In the genomic region with DNA sequence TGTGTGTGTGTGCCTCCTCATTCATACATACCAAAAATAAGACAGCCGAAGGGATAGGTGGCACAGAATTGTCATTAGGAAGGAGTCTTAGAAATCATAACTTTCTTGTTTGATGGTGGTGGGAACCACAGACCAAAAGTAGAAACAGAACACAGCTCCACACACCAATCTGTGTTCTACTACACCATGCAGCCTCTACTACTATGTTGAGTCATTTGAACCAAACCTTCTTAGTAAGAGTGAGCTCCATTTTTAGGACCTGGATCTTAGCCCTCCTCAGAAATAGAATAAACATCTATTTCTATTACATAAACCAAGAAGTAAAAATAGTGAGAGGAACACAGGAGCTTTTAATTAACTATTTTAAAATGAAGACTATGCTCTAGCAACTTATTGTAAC, we compare ENCODE assay signal across 24 cellular contexts. TPM values are rescaled to one million over a fixed set of nuclear protein-coding genes. Genes with fewer than 3 reads are reported as not detected.
DNase-seq lines count a peak whose midpoint lies in the region; ATAC-seq and TF ChIP-seq lines count a peak whose summit lies in the region.
"Had no signal": no experiment of that assay in that cellular context is flagged by ENCODE, and none has a peak within 500 bp of the region (broad histone marks: within the 10 kb centered on the region; RNA-seq: fewer than 3 reads in every experiment).

No MANE protein-coding gene starts in this region.

- H3K9me3 ChIP-seq in IMR-90 (ENCODE audit: control insufficient read depth, insufficient read depth, low read length) (no peaks in the 10 kb centered on the region), psoas muscle (no peaks in the 10 kb centered on the region), uterus (no peaks in the 10 kb centered on the region)
- H3K9me3 ChIP-seq: BE2C had no signal

- H3K79me1 ChIP-seq in IMR-90 (ENCODE audit: low read depth in 1 of 2, low read length in 2 of 2): no peaks in the 10 kb centered on the region

- H3K14ac ChIP-seq in IMR-90 (replicated peaks; ENCODE audit: low read depth, low read length): no peak overlapping the region

- no peak overlapping the region for H3K4ac ChIP-seq in IMR-90 (ENCODE audit: low read depth, low read length)

- H3K27ac ChIP-seq in IMR-90 (ENCODE audit: insufficient read depth, low read length): no peak overlapping the region
- H3K27ac ChIP-seq in psoas muscle: no peak overlapping the region
- H3K27ac ChIP-seq in uterus: no peak overlapping the region

- no peak overlapping the region for H3K18ac ChIP-seq in IMR-90 (ENCODE audit: low read depth, low read length)

- POLR2A ChIA-PET in IMR-90 (lab: Charles Lee; ENCODE audit: unreplicated experiment): no interaction called here

- no peak overlapping the region for H2AK5ac ChIP-seq in IMR-90 (ENCODE audit: low read depth, low read length)

- intact Hi-C loops in IMR-90 (cut with micrococcal nuclease) (no loop called here), psoas muscle (cut with DNase I) (no loop called here), uterus (cut with DNase I; ENCODE audit: low total_unique reads) (no loop called here)

- H2AFZ ChIP-seq in IMR-90 (replicated peaks; ENCODE audit: low read length, poor library complexity): no peak overlapping the region

- no peak overlapping the region for H4K5ac ChIP-seq in IMR-90 (ENCODE audit: low read depth, low read length)

- H2BK5ac ChIP-seq in IMR-90 (ENCODE audit: low read depth, low read length, poor library complexity, severe bottlenecking): no peak overlapping the region

- H4K91ac ChIP-seq in IMR-90 (ENCODE audit: insufficient read depth, low read depth, low read length): no peak overlapping the region

- no CpG with 5 or more reads among the region's 1 CpG for WGBS in IMR-90 (ENCODE audit: extremely low coverage in 2 of 2, insufficient read length in 1 of 2), 2 experiments
- 76 to 97% (median 82%) methylated on average over 1 of the region's 1 CpG for WGBS in psoas muscle, 3 donors

- H2AK9ac ChIP-seq in IMR-90 (replicated peaks; ENCODE audit: low read depth, low read length, poor library complexity): no peak overlapping the region

- DNase-seq in IMR-90 (peak; percentile 28), psoas muscle (no peak), uterus (no peak), activated gamma-delta T cell (lab: John Stamatoyannopoulos, UW) (no peak)
- DNase-seq: BE2C; C1 segment of cervical spinal cord; CD4-positive, CD25-positive, alpha-beta regulatory T cell; CD8-positive, alpha-beta memory T cell; COR-L47; DMS 273 treated with DMSO at 0.1 percent for 48 hours; DMS53; DND-41; EL; GOT3; H7; HFFc6; Kasumi-1; KG1 had no signal

- CTCF ChIA-PET in IMR-90 (lab: Yijun Ruan, JAX): interaction anchor here (1.2 kb wide), 1 partner anchor 33 kb away, joined by 3 read pairs; a partner anchor contains a TSS

- no peak overlapping the region for H2BK15ac ChIP-seq in IMR-90 (ENCODE audit: low read depth, low read length)

- H4K8ac ChIP-seq in IMR-90 (ENCODE audit: low read depth in 2 of 2, low read length in 2 of 2): no peak overlapping the region

- peak; percentile 66 for ATAC-seq in HG02610 (IDR thresholded peaks at IDR 0.05; ENCODE audit: unreplicated experiment)
- peak; percentile 93 for ATAC-seq in HG02884 (IDR thresholded peaks at IDR 0.05; ENCODE audit: unreplicated experiment)
- peak; percentile 82 for ATAC-seq in IMR-90 (ENCODE audit: low read depth)
- peak in 3 of 4 donors; percentile 40 to 85 (median 47) for ATAC-seq in psoas muscle
- no peak for ATAC-seq in HG03342 (IDR thresholded peaks at IDR 0.05; ENCODE audit: unreplicated experiment)
- ATAC-seq: GM12878, HCT116, HepG2 had no signal

- H4K20me1 ChIP-seq in IMR-90 (ENCODE audit: insufficient read depth, low read length): no peaks in the 10 kb centered on the region

- TF ChIP-seq CTCF in IMR-90 (conservative IDR thresholded peaks at IDR 0.05; ENCODE audit: low read depth, low read length): no peak
- TF ChIP-seq CTCF in psoas muscle (IDR thresholded peaks at IDR 0.05): no peak
- no peak for TF ChIP-seq CTCF in uterus (IDR thresholded peaks at IDR 0.05)

- dilution Hi-C loops in IMR-90 (cut with HindIII; ENCODE audit: low sequenced_read_pairs, unreplicated experiment): no loop called here

- no peak overlapping the region for H3K23ac ChIP-seq in IMR-90 (ENCODE audit: low read depth, low read length)

- TF ChIP-seq RAD21 in IMR-90 (IDR thresholded peaks at IDR 0.05; ENCODE audit: low read length): no peak

- no TSS peak for BruUV-seq in IMR-90 (replicated peaks; lab: Mats Ljungman, UMichigan)

- in situ Hi-C loops in IMR-90 (cut with MboI; ENCODE audit: low sequenced_read_pairs): no loop called here

- no peak overlapping the region for H3K4me2 ChIP-seq in IMR-90 (ENCODE audit: low read depth, low read length)

- H3K9ac ChIP-seq in IMR-90 (ENCODE audit: low read depth, low read length): no peak overlapping the region

- no peak overlapping the region for H3K56ac ChIP-seq in IMR-90 (ENCODE audit: extremely low read depth, insufficient read depth, low read length)

- H3K36me3 ChIP-seq in IMR-90 (ENCODE audit: control insufficient read depth, insufficient read depth, low read length) (no peaks in the 10 kb centered on the region), psoas muscle (ENCODE audit: insufficient read depth in 1 of 2, low read depth in 1 of 2) (peaks cover 4 to 5% of the 10 kb centered on the region in 2 donors), uterus (no peaks in the 10 kb centered on the region)
- H3K36me3 ChIP-seq: BE2C had no signal

- H3K27me3 ChIP-seq in IMR-90 (ENCODE audit: control insufficient read depth, insufficient read depth, low read length): no peaks in the 10 kb centered on the region
- H3K27me3 ChIP-seq in psoas muscle (ENCODE audit: insufficient read depth in 3 of 3, low read length in 2 of 3): no peaks in the 10 kb centered on the region
- no peaks in the 10 kb centered on the region for H3K27me3 ChIP-seq in uterus
- H3K27me3 ChIP-seq: BE2C had no signal

- no peak overlapping the region for H2BK20ac ChIP-seq in IMR-90 (ENCODE audit: low read depth, low read length)

- peaks cover 2% of the 10 kb centered on the region; the same call in 1 of the 2 replicates for H3K9me1 ChIP-seq in IMR-90 (ENCODE audit: insufficient read depth, low read length)

- H3K4me3 ChIP-seq in IMR-90 (ENCODE audit: insufficient read depth, low read depth, low read length) (no peak overlapping the region), psoas muscle (no peak overlapping the region), uterus (no peak overlapping the region)
- H3K4me3 ChIP-seq: GM12878 had no signal

- no peak overlapping the region for H2BK120ac ChIP-seq in IMR-90 (ENCODE audit: low read depth, low read length)

- H3K4me1 ChIP-seq in IMR-90 (ENCODE audit: control insufficient read depth, insufficient read depth, low read length) (no peaks in the 10 kb centered on the region), psoas muscle (peaks cover 5% of the 10 kb centered on the region), uterus (no peaks in the 10 kb centered on the region)
- H3K4me1 ChIP-seq: BE2C had no signal

- no peak for TF ChIP-seq POLR2A in IMR-90 (IDR thresholded peaks at IDR 0.05; ENCODE audit: low read depth, low read length)
- no peak for TF ChIP-seq POLR2A in uterus (IDR thresholded peaks at IDR 0.05)

TF ChIP-seq in IMR-90, 13 proteins besides CTCF, POLR2A, EP300 and RAD21 (continues in another document):
- no peak for TF ChIP-seq MAFK (IDR thresholded peaks at IDR 0.05; ENCODE audit: low read depth, low read length)
- TF ChIP-seq, protein P1, sequence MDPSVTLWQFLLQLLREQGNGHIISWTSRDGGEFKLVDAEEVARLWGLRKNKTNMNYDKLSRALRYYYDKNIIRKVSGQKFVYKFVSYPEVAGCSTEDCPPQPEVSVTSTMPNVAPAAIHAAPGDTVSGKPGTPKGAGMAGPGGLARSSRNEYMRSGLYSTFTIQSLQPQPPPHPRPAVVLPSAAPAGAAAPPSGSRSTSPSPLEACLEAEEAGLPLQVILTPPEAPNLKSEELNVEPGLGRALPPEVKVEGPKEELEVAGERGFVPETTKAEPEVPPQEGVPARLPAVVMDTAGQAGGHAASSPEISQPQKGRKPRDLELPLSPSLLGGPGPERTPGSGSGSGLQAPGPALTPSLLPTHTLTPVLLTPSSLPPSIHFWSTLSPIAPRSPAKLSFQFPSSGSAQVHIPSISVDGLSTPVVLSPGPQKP (IDR thresholded peaks at IDR 0.05; ENCODE audit: borderline replicate concordance, low read depth, low read length): no peak
- no peak for TF ChIP-seq CHD1 (IDR thresholded peaks at IDR 0.05; ENCODE audit: low read depth, low read length)
- no peak for TF ChIP-seq RCOR1 (IDR thresholded peaks at IDR 0.05; ENCODE audit: insufficient replicate concordance, low read length)
- TF ChIP-seq NFE2L2 (IDR thresholded peaks at IDR 0.05; ENCODE audit: low read depth, low read length): no peak
- TF ChIP-seq CEBPB (IDR thresholded peaks at IDR 0.05; ENCODE audit: low read depth, low read length): no peak
- TF ChIP-seq MAZ (IDR thresholded peaks at IDR 0.05; ENCODE audit: borderline replicate concordance, low read depth, low read length): no peak
- TF ChIP-seq, protein P2, sequence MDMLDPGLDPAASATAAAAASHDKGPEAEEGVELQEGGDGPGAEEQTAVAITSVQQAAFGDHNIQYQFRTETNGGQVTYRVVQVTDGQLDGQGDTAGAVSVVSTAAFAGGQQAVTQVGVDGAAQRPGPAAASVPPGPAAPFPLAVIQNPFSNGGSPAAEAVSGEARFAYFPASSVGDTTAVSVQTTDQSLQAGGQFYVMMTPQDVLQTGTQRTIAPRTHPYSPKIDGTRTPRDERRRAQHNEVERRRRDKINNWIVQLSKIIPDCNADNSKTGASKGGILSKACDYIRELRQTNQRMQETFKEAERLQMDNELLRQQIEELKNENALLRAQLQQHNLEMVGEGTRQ (IDR thresholded peaks at IDR 0.05; ENCODE audit: low read depth, low read length): no peak
- TF ChIP-seq BHLHE40 (IDR thresholded peaks at IDR 0.05; ENCODE audit: low read depth, low read length): no peak
- TF ChIP-seq RFX5 (IDR thresholded peaks at IDR 0.05; ENCODE audit: low read depth, low read length): no peak
- TF ChIP-seq SMC3 (IDR thresholded peaks at IDR 0.05; ENCODE audit: low read depth, low read length): no peak

RNA-seq across cellular contexts. Expression of a gene that starts 27.9 kb away (rescaled TPM):
- total RNA-seq in IMR-90 (2012; rRNA removed): not detected in 2 replicates
- not detected in 2 replicates for polyA plus RNA-seq in IMR-90 (2012; rRNA removed)
- polyA plus RNA-seq in IMR-90 (2012; cell fraction: cytosol; rRNA removed): not detected in 2 replicates
- polyA plus RNA-seq in IMR-90 (2012; cell fraction: nucleus; rRNA removed; ENCODE audit: low replicate concordance): not detected in 2 replicates
- total RNA-seq in psoas muscle: 1 to 10 TPM in 1 of 4 donors, under 1 TPM in 2, not detected in 1; 0.05 to 1.1 (median 0.62) TPM
- polyA plus RNA-seq in psoas muscle: under 1 TPM in 2 of 3 donors, not detected in 1; 0.03 to 0.06 TPM
- 10 to 100 TPM in 1 of 4 donors, under 1 TPM in 3; 0.29 to 12.0 (median 0.58) TPM for total RNA-seq in uterus
- total RNA-seq: CD8-positive, alpha-beta memory T cell; HFFc6 had no signal
- polyA plus RNA-seq: CD8-positive, alpha-beta memory T cell had no signal

RNA-seq across cellular contexts. Expression of a gene that starts 33.3 kb away (rescaled TPM):
- 0.72 and 1.1 TPM in 2 replicates for total RNA-seq in IMR-90 (2012; rRNA removed)
- polyA plus RNA-seq in IMR-90 (2012; rRNA removed): 0.90 and 1.2 TPM in 2 replicates
- 0.55 and 1.2 TPM in 2 replicates for polyA plus RNA-seq in IMR-90 (2012; cell fraction: cytosol; rRNA removed)
- 0.22 and 0.94 TPM in 2 replicates for polyA plus RNA-seq in IMR-90 (2012; cell fraction: nucleus; rRNA removed; ENCODE audit: low replicate concordance)
- total RNA-seq in psoas muscle: 1 to 10 TPM; 2.8 to 5.1 (median 4.5) TPM
- polyA plus RNA-seq in psoas muscle: 1 to 10 TPM; 2.6 to 3.8 (median 2.8) TPM
- 1 to 10 TPM in 3 of 4 donors, under 1 TPM in 1; 0.88 to 9.0 (median 2.7) TPM for total RNA-seq in uterus
